In the genomic region with DNA sequence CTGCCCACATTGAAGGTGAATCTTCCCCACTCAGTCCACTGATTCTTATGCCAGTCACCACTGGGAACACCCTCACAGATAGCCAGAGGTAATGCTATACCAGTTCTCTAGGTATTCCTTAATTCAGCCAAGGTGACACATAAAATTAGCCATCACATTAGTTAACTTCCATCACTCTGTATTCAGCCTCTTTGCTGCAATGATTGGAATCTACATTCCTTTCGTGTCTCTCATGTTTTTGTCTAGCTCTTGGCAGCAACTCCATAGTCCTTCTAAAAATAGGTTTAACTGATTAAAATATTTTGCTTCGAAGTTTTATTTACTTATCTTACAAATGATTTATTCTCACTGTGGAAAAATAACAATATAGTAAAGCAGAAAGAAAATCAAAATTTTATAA, we compare ENCODE assay signal across 16 cellular contexts. TPM values are rescaled to one million over a fixed set of nuclear protein-coding genes. Genes with fewer than 3 reads are reported as not detected.
DNase-seq lines count a peak whose midpoint lies in the region; ATAC-seq, FAIRE-seq and TF ChIP-seq lines count a peak whose summit lies in the region.
"Had no signal": no experiment of that assay in that cellular context is flagged by ENCODE, and none has a peak within 500 bp of the region (broad histone marks: within the 10 kb centered on the region; RNA-seq: fewer than 3 reads in every experiment).

No MANE protein-coding gene starts in this region.

- peaks cover 28% of the 10 kb centered on the region for H3K4me1 Mint-ChIP-seq in osteocyte (ENCODE audit: unreplicated experiment)
- no peaks in the 10 kb centered on the region for H3K4me1 Mint-ChIP-seq in activated T-cell treated with anti-CD3 and anti-CD28 coated beads, Interleukin-2, amount 50 U/mL, for 4 hours (ENCODE audit: low read depth)

- no peaks in the 10 kb centered on the region for H3K36me3 ChIP-seq in adipocyte (ENCODE audit: control insufficient read depth, insufficient read depth, low read length, severe bottlenecking)

- peaks cover 34% of the 10 kb centered on the region for H3K4me1 ChIP-seq in adipocyte (ENCODE audit: control insufficient read depth, insufficient read depth, low read length)

- no peak for DNase-seq in H54 (ENCODE audit: insufficient read length, low spot score)
- peak; percentile 74 for DNase-seq in adipocyte (ENCODE audit: low read depth)
- peak; percentile 72 for DNase-seq in fibroblast of the aortic adventitia (ENCODE audit: low read depth)
- DNase-seq in osteocyte (ENCODE audit: extremely low spot score, unreplicated experiment), result no peak
- no peak for DNase-seq in activated effector memory CD4-positive, alpha-beta T cell treated with anti-CD3 and anti-CD28 coated beads, Interleukin-2, amount 50 U/mL, for 16 hours
- DNase-seq in T-helper 1 cell, result no peak
- no peak for DNase-seq in activated T-cell treated with anti-CD3 and anti-CD28 coated beads, Interleukin-2, amount 50 U/mL, for 4 hours
- no peak for DNase-seq in NK-92 (lab: John Stamatoyannopoulos, UW; ENCODE audit: unreplicated experiment)
- DNase-seq: activated CD4-positive, alpha-beta T cell treated with anti-CD3 and anti-CD28 coated beads for 4 hours; activated naive CD8-positive, alpha-beta T cell treated with anti-CD3 and anti-CD28 coated beads, Interleukin-2, amount 10 ng/mL, durations not matched to agents 7 days and 5 days; activated T-cell treated with anti-CD3 and anti-CD28 coated beads, Interleukin-2, amount 50 U/mL, for 1 hour; cortex of kidney; NCI-H1930; NCI-H526 had no signal

- FAIRE-seq in H54 (lab: Jason Lieb, UNC), result peak; percentile 79
- FAIRE-seq: GM12892 had no signal

- TF ChIP-seq POLR2A in H54 (IDR thresholded peaks at IDR 0.05; ENCODE audit: low read depth, low read length), result no peak

- H3K4me3 ChIP-seq in adipocyte (ENCODE audit: low read length), result no peak overlapping the region
- H3K4me3 ChIP-seq in fibroblast of the aortic adventitia (ENCODE audit: low read depth, low read length), result no peak overlapping the region

- no peak for ATAC-seq in activated T-cell treated with anti-CD3 and anti-CD28 coated beads, Interleukin-2, amount 50 U/mL, for 4 hours

- no peaks in the 10 kb centered on the region for H3K27me3 Mint-ChIP-seq in osteocyte (ENCODE audit: unreplicated experiment)
- H3K27me3 Mint-ChIP-seq in activated T-cell treated with anti-CD3 and anti-CD28 coated beads, Interleukin-2, amount 50 U/mL, for 4 hours (ENCODE audit: low read depth), result peaks cover 13% of the 10 kb centered on the region

- no peaks in the 10 kb centered on the region for H3K36me3 Mint-ChIP-seq in osteocyte (ENCODE audit: unreplicated experiment)
- no peaks in the 10 kb centered on the region for H3K36me3 Mint-ChIP-seq in activated T-cell treated with anti-CD3 and anti-CD28 coated beads, Interleukin-2, amount 50 U/mL, for 4 hours (ENCODE audit: insufficient read depth)
- H3K36me3 Mint-ChIP-seq: activated naive CD8-positive, alpha-beta T cell treated with anti-CD3 and anti-CD28 coated beads, Interleukin-2, amount 10 ng/mL, durations not matched to agents 7 days and 5 days; CD14-positive monocyte had no signal

- no peaks in the 10 kb centered on the region for H3K27me3 ChIP-seq in adipocyte (replicated peaks; ENCODE audit: control insufficient read depth, insufficient read depth, low read length)

- no peaks in the 10 kb centered on the region for H3K9me3 ChIP-seq in adipocyte (ENCODE audit: control insufficient read depth, low read length)

- H3K9me3 Mint-ChIP-seq in osteocyte (ENCODE audit: unreplicated experiment), result no peaks in the 10 kb centered on the region
- no peaks in the 10 kb centered on the region for H3K9me3 Mint-ChIP-seq in activated T-cell treated with anti-CD3 and anti-CD28 coated beads, Interleukin-2, amount 50 U/mL, for 4 hours
- H3K9me3 Mint-ChIP-seq: activated naive CD8-positive, alpha-beta T cell treated with anti-CD3 and anti-CD28 coated beads, Interleukin-2, amount 10 ng/mL, durations not matched to agents 7 days and 5 days had no signal

- no peak overlapping the region for H3K4me3 Mint-ChIP-seq in osteocyte (ENCODE audit: unreplicated experiment)
- H3K4me3 Mint-ChIP-seq in activated T-cell treated with anti-CD3 and anti-CD28 coated beads, Interleukin-2, amount 50 U/mL, for 4 hours, result no peak overlapping the region
- H3K4me3 Mint-ChIP-seq: activated naive CD8-positive, alpha-beta T cell treated with anti-CD3 and anti-CD28 coated beads, Interleukin-2, amount 10 ng/mL, durations not matched to agents 7 days and 5 days had no signal

- TF ChIP-seq CTCF in fibroblast of the aortic adventitia (IDR thresholded peaks at IDR 0.05; ENCODE audit: insufficient read depth, low read length) (no peak), osteocyte (IDR thresholded peaks at IDR 0.05) (no peak)

- H3K9ac ChIP-seq in adipocyte (ENCODE audit: low read length), result no peak overlapping the region

- H3K27ac Mint-ChIP-seq in osteocyte (ENCODE audit: unreplicated experiment), result peak overlapping the region; percentile 68
- H3K27ac Mint-ChIP-seq: activated naive CD8-positive, alpha-beta T cell treated with anti-CD3 and anti-CD28 coated beads, Interleukin-2, amount 10 ng/mL, durations not matched to agents 7 days and 5 days; CD14-positive monocyte had no signal

RNA-seq across cellular contexts. Expression of a gene that starts 19.6 kb away (rescaled TPM):
- total RNA-seq in fibroblast of the aortic adventitia (ENCODE audit: low replicate concordance) (37.7 and 59.9 TPM in 2 replicates), osteocyte (52.1 and 54.7 TPM in 2 replicates)
- 10 to 100 TPM; 36.8 to 41.0 (median 37.1) TPM for total RNA-seq in activated T-cell treated with anti-CD3 and anti-CD28 coated beads, Interleukin-2, amount 50 U/mL, for 4 hours

Comparison
In these comparisons a context has a peak if more than half of its experiments do, and no peak if none do; other contexts are left out.
1. DNase-seq: peak in adipocyte (single experiment) and fibroblast of the aortic adventitia (single experiment); none in H54 (single experiment), osteocyte (single experiment), activated effector memory CD4-positive, alpha-beta T cell treated with anti-CD3 and anti-CD28 coated beads, Interleukin-2, amount 50 U/mL, for 16 hours (single experiment), T-helper 1 cell (0 of 5), activated T-cell treated with anti-CD3 and anti-CD28 coated beads, Interleukin-2, amount 50 U/mL, for 4 hours (single experiment) and NK-92 (single experiment).